ENCODE assay signal across 1 cellular context in the genomic region with DNA sequence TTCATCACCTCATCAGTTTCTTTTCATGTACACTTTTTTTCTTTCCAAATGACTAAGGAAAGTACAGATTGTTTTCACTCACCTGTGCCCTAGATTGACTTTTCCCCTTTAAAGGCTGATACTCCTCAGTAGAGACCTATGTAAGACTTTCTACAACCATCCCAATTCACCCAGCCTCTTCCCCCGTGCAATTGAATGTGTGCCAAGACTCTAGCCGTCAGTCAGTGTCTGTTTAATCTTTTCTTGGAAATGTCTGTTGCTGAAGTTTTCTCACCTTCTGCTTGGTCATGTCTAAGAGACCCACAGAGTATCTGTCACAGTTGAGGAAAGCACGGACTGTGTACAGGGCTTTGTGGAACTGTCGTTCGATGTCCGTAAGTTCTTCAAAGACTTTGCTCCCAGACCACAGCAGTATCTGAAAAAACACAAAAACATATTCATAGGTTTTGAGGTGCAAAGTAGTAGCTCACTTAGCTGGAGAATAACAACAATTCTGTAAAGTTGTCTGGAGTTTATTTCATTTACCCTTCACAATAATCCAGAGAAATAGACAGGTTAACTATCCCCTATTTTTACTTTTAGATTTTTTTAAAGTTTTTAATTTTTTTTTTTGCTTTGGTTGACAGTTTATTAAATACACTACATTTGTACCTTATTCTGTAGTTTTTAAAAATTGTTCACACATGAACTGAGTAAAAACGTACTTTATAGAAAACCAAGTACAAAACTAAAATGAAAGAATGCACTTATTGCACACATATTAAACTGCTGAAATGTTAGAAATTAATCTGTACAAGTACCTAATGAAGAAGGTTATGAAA.
TF ChIP-seq lines count a peak whose summit lies in the region.

No MANE protein-coding gene starts in this region.

TF ChIP-seq in K562, 482 proteins besides CTCF, POLR2A, EP300 and RAD21 (continued from another document):
- TF ChIP-seq, protein P1, sequence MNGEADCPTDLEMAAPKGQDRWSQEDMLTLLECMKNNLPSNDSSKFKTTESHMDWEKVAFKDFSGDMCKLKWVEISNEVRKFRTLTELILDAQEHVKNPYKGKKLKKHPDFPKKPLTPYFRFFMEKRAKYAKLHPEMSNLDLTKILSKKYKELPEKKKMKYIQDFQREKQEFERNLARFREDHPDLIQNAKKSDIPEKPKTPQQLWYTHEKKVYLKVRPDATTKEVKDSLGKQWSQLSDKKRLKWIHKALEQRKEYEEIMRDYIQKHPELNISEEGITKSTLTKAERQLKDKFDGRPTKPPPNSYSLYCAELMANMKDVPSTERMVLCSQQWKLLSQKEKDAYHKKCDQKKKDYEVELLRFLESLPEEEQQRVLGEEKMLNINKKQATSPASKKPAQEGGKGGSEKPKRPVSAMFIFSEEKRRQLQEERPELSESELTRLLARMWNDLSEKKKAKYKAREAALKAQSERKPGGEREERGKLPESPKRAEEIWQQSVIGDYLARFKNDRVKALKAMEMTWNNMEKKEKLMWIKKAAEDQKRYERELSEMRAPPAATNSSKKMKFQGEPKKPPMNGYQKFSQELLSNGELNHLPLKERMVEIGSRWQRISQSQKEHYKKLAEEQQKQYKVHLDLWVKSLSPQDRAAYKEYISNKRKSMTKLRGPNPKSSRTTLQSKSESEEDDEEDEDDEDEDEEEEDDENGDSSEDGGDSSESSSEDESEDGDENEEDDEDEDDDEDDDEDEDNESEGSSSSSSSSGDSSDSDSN (IDR thresholded peaks at IDR 0.05; ENCODE audit: borderline replicate concordance in 1 of 2, low read depth in 2 of 2, low read length in 2 of 2): 0 out of 4 replicates have a peak, but pooled peaks have one; percentile 21 to 53
- TF ChIP-seq L3MBTL2 (IDR thresholded peaks at IDR 0.05) (peak; percentile 73), LEF1 (IDR thresholded peaks at IDR 0.05) (peak; percentile 49), HNRNPH1 (optimal IDR thresholded peaks at IDR 0.05; ENCODE audit: low read depth, low read length) (no peak), RBBP5 (IDR thresholded peaks at IDR 0.05; ENCODE audit: borderline replicate concordance, insufficient read depth, low read length, poor library complexity, severe bottlenecking) (peak; percentile 36), NR2C1 (IDR thresholded peaks at IDR 0.05) (0 out of 2 replicates have a peak, but pooled peaks have one; percentile 1), NR2C1 (tag; IDR thresholded peaks at IDR 0.05) (no peak), SAFB (IDR thresholded peaks at IDR 0.05; ENCODE audit: borderline replicate concordance, low read depth, low read length) (no peak), MEIS2 (IDR thresholded peaks at IDR 0.05; ENCODE audit: partially characterized antibody) (peak; percentile 90), XRCC4 (IDR thresholded peaks at IDR 0.05; ENCODE audit: extremely low read depth, insufficient read depth, insufficient read length) (no peak), POLR2AphosphoS5 (IDR thresholded peaks at IDR 0.05; ENCODE audit: control insufficient read depth, insufficient read depth, low read depth, low read length) (peak; percentile 46; the same call in 1 of the 2 replicates), GATA2 (CRISPR knock-in tag; IDR thresholded peaks at IDR 0.05) (peak; percentile 44; the same call in 1 of the 2 replicates), RBM25 (IDR thresholded peaks at IDR 0.05; ENCODE audit: low read depth, low read length, severe bottlenecking) (peak; percentile 62), SMARCA5 (IDR thresholded peaks at IDR 0.05) (0 out of 2 replicates have a peak, but pooled peaks have one; percentile 13), NR2C2 (CRISPR knock-in tag; IDR thresholded peaks at IDR 0.05) (no peak), NR2C2 (tag; IDR thresholded peaks at IDR 0.05) (0 out of 2 replicates have a peak, but pooled peaks have one; percentile 35)
- TF ChIP-seq, protein P2, sequence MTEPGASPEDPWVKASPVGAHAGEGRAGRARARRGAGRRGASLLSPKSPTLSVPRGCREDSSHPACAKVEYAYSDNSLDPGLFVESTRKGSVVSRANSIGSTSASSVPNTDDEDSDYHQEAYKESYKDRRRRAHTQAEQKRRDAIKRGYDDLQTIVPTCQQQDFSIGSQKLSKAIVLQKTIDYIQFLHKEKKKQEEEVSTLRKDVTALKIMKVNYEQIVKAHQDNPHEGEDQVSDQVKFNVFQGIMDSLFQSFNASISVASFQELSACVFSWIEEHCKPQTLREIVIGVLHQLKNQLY (CRISPR knock-in tag; conservative IDR thresholded peaks at IDR 0.05): no peak
